In the genomic region with DNA sequence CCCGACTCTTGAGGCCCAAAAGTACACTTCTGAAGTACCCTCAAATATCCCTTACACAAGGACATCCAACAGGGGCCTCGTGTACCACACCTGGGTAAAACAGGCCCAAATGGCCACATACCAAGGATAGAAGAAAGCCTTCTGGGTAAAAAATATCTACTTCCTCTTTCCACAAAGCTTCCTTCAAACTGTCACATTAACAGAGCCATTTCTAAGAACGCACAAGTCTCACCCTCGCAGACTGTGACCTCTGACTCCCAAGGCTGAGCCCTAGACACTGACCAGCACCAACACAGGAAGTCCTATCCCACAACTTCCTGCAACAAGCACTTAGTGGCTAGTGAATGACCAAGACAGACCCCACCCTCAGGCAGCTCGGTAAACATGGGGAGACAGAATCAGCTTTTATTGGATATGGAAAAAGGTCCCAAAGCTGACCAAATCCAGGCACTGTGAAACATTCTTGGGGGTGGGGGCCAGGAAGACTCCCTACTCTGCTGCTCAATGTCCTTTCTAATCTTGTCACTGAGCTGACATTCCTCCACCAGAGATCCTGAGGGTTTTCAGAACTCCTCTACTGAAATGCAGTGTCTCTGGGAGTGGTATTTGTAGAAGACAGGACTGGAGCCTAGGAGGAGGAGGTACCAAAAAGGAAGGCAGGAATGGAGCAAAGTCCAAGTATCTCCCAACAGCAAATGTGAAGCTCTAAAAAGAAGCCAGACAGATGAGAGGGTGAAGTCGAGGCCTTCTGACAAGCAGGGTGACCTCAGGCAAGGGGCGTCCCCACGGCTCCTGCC, we compare ENCODE assay signal across 9 cellular contexts. TPM values are rescaled to one million over a fixed set of nuclear protein-coding genes. Genes with fewer than 3 reads are reported as not detected.
DNase-seq lines count a peak whose midpoint lies in the region; ATAC-seq and TF ChIP-seq lines count a peak whose summit lies in the region.
"Had no signal": no experiment of that assay in that cellular context is flagged by ENCODE, and none has a peak within 500 bp of the region (broad histone marks: within the 10 kb centered on the region; RNA-seq: fewer than 3 reads in every experiment).

No MANE protein-coding gene starts in this region.

- H3K9me3 ChIP-seq in Panc1 (ENCODE audit: control insufficient read depth, insufficient read depth, low read depth, low read length) (no peaks in the 10 kb centered on the region), esophagus (ENCODE audit: control insufficient read depth in 2 of 2, insufficient read depth in 1 of 2, low read depth in 1 of 2, low read length in 1 of 2) (no peaks in the 10 kb centered on the region), neutrophil (no peaks in the 10 kb centered on the region)

- in situ Hi-C loops in Panc1 (cut with HindIII; ENCODE audit: low pct_unique_long_range_greater_than_20kb, low sequenced_read_pairs): no loop called here

- ATAC-seq in Panc1: no peak
- ATAC-seq in GM19023 (IDR thresholded peaks at IDR 0.05; ENCODE audit: unreplicated experiment): no peak

- H3K27me3 ChIP-seq in Panc1 (ENCODE audit: control insufficient read depth, insufficient read depth, low read length): no peaks in the 10 kb centered on the region
- no peaks in the 10 kb centered on the region for H3K27me3 ChIP-seq in esophagus (ENCODE audit: control insufficient read depth in 1 of 2, insufficient read depth in 2 of 2, low read length in 2 of 2)
- no peaks in the 10 kb centered on the region for H3K27me3 ChIP-seq in neutrophil

- H3K36me3 ChIP-seq in Panc1 (ENCODE audit: control insufficient read depth, insufficient read depth, low read length) (peaks cover 4% of the 10 kb centered on the region), esophagus (ENCODE audit: control insufficient read depth in 2 of 2, insufficient read depth in 2 of 2, low read length in 1 of 2) (peaks cover 3 to 26% of the 10 kb centered on the region in 2 donors), neutrophil (peaks cover 44% of the 10 kb centered on the region)

- CTCF ChIA-PET in Panc1 (lab: Charles Lee): no interaction called here

- intact Hi-C loops in Panc1 (cut with micrococcal nuclease; ENCODE audit: unreplicated experiment): no loop called here

- BruUV-seq in Panc1 (replicated peaks; lab: Mats Ljungman, UMichigan): no TSS peak

- POLR2A ChIA-PET in Panc1 (lab: Charles Lee): interaction anchor here (0.5 kb wide), 1 partner anchor 307 kb away, joined by 4 read pairs; no protein-coding TSS in a partner anchor

- DNase-seq in GM20000 (ENCODE audit: low spot score) (peak; percentile 32), Panc1 (ENCODE audit: low read depth, low spot score) (no peak), HPDE6-E6E7 (ENCODE audit: extremely low spot score) (no peak), COLO668 (lab: John Stamatoyannopoulos, UW; ENCODE audit: unreplicated experiment) (no peak)
- no peak for DNase-seq in stimulated activated CD4-positive, alpha-beta T cell treated with anti-CD3 and anti-CD28 coated beads, Interleukin-4, amount 100 ng/mL, for 1 hour

- H3K4me1 ChIP-seq in Panc1 (ENCODE audit: control insufficient read depth, insufficient read depth, low read length) (peaks cover 37% of the 10 kb centered on the region), esophagus (ENCODE audit: control insufficient read depth in 2 of 2, insufficient read depth in 2 of 2, low read length in 1 of 2) (peaks cover 18 to 32% of the 10 kb centered on the region in 2 donors), neutrophil (ENCODE audit: control insufficient read depth in 1 of 2, insufficient read depth in 1 of 2, low read depth in 1 of 2, low read length in 1 of 2) (peaks cover 18 to 19% of the 10 kb centered on the region in 2 experiments)

- H3K27ac ChIP-seq in Panc1 (ENCODE audit: low read length) (peak overlapping the region; percentile 87), esophagus (ENCODE audit: low read depth in 2 of 2, low read length in 1 of 2) (peak overlapping the region; percentile 95 to 96), neutrophil (peak overlapping the region; percentile 70)
- H3K27ac ChIP-seq: KMS-11 had no signal

- 63 to 65% methylated on average over 8 of the region's 8 CpGs for WGBS in esophagus, 2 donors

- TF ChIP-seq CTCF in GM20000 (IDR thresholded peaks at IDR 0.05; ENCODE audit: extremely low read depth, missing control alignments) (no peak), Panc1 (IDR thresholded peaks at IDR 0.05) (no peak), neutrophil (IDR thresholded peaks at IDR 0.05) (no peak)

- H3K4me3 ChIP-seq in Panc1 (ENCODE audit: low read depth in 2 of 2, low read length in 2 of 2) (no peak overlapping the region), esophagus (ENCODE audit: low read depth in 1 of 2, low read length in 2 of 2) (no peak overlapping the region), neutrophil (ENCODE audit: low read depth in 1 of 2, low read length in 1 of 2) (no peak overlapping the region)

RNA-seq across cellular contexts. Expression of a gene that starts 15.9 kb away (rescaled TPM):
- 55.2 TPM for total RNA-seq in Panc1 (2021; ENCODE audit: unreplicated experiment)
- polyA plus RNA-seq in Panc1 (2012; ENCODE audit: insufficient read length): 44.6 TPM
- 10 to 100 TPM; 15.4 to 28.2 TPM for polyA plus RNA-seq in esophagus

RNA-seq across cellular contexts. Expression of a gene that starts 16.2 kb away (rescaled TPM):
- total RNA-seq in Panc1 (2021; ENCODE audit: unreplicated experiment): 38.9 TPM
- 29.0 TPM for polyA plus RNA-seq in Panc1 (2012; ENCODE audit: insufficient read length)
- 10 to 100 TPM; 12.6 to 14.0 TPM for polyA plus RNA-seq in esophagus
